Comparison of ENCODE assay signal across 8 cellular contexts in the genomic region with DNA sequence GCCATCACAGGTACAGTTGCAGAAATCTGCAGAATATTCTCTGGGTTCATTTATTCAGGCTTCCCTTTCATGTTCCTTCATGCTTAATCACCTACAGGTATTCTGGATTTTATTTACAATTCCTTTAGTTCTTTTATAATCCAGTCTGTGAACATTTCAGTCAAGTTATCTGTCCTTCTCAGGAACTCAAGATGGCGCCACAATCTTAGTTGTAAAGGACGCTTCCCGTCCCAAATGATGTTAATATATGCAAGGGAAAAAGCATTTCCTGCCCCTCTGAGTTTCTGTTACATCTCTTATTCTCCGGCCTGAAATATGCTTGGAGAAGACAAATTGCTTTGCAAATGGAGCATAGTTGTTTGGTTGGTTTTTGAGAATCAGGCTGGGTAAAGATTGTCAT. TPM values are rescaled to one million over a fixed set of nuclear protein-coding genes. Genes with fewer than 3 reads are reported as not detected.
A peak's percentile ranks its signal among the peaks of the same experiment; 100 is the strongest.
DNase-seq lines count a peak whose midpoint lies in the region; ATAC-seq and TF ChIP-seq lines count a peak whose summit lies in the region.

No MANE protein-coding gene starts in this region.

- no peaks in the 10 kb centered on the region for H3K9me3 ChIP-seq in esophagus muscularis mucosa

- DNase-seq in NCI-H1092 (lab: John Stamatoyannopoulos, UW), result peak; percentile 2
- DNase-seq in NCI-H1092 treated with DMSO at 0.1 percent for 48 hours (lab: John Stamatoyannopoulos, UW), result no peak
- DNase-seq in NCI-H69 (lab: John Stamatoyannopoulos, UW), result peak; percentile 60
- DNase-seq in esophagus muscularis mucosa (ENCODE audit: extremely low spot score), result no peak
- DNase-seq in pulmonary artery endothelial cell (ENCODE audit: low read depth, low spot score), result peak; percentile 19
- DNase-seq in cortex of kidney (lab: John Stamatoyannopoulos, UW), result no peak
- no peak for DNase-seq in activated CD8-positive, alpha-beta memory T cell treated with anti-CD3 and anti-CD28 coated beads, Interleukin-2, amount 50 U/mL, for 4 hours

- intact Hi-C loops in esophagus muscularis mucosa (cut with DNase I), result loop anchor here (10.0 kb wide), 1 partner anchor 522 kb away; no protein-coding TSS in a partner anchor

- H3K27ac ChIP-seq in esophagus muscularis mucosa (replicated peaks in 1 of 4), result no peak overlapping the region

- H3K36me3 ChIP-seq in esophagus muscularis mucosa, result peaks cover 0 to 6% (median 0%) of the 10 kb centered on the region in 4 donors

- no peak for TF ChIP-seq EP300 in esophagus muscularis mucosa (IDR thresholded peaks at IDR 0.05)

- TF ChIP-seq CTCF in esophagus muscularis mucosa (IDR thresholded peaks at IDR 0.05), result peak; percentile 42 to 54 (median 43)

- ATAC-seq in HG03175 (IDR thresholded peaks at IDR 0.05; ENCODE audit: unreplicated experiment), result no peak

- TF ChIP-seq POLR2A in esophagus muscularis mucosa (IDR thresholded peaks at IDR 0.05; ENCODE audit: low read depth), result no peak

- no peaks in the 10 kb centered on the region for H3K27me3 ChIP-seq in esophagus muscularis mucosa

- H3K4me1 ChIP-seq in esophagus muscularis mucosa, result peaks cover 0 to 9% (median 3%) of the 10 kb centered on the region in 4 donors

- H3K4me3 ChIP-seq in esophagus muscularis mucosa, result no peak overlapping the region

- 19% methylated on average over 4 of the region's 4 CpGs for WGBS in esophagus muscularis mucosa

RNA-seq across cellular contexts. Expression of a gene that starts 19.3 kb away (rescaled TPM):
- total RNA-seq in esophagus muscularis mucosa, result 10 to 100 TPM; 12.6 to 56.3 (median 17.5) TPM
- 2.0 and 2.1 TPM in 2 replicates for total RNA-seq in pulmonary artery endothelial cell

Comparison
In these comparisons a context has a peak if more than half of its experiments do, and no peak if none do; other contexts are left out.
1. DNase-seq: peak in NCI-H1092 (single experiment), NCI-H69 (single experiment) and pulmonary artery endothelial cell (single experiment); none in NCI-H1092 treated with DMSO at 0.1 percent for 48 hours (single experiment), esophagus muscularis mucosa (single experiment), cortex of kidney (single experiment) and activated CD8-positive, alpha-beta memory T cell treated with anti-CD3 and anti-CD28 coated beads, Interleukin-2, amount 50 U/mL, for 4 hours (single experiment).